In the genomic region with DNA sequence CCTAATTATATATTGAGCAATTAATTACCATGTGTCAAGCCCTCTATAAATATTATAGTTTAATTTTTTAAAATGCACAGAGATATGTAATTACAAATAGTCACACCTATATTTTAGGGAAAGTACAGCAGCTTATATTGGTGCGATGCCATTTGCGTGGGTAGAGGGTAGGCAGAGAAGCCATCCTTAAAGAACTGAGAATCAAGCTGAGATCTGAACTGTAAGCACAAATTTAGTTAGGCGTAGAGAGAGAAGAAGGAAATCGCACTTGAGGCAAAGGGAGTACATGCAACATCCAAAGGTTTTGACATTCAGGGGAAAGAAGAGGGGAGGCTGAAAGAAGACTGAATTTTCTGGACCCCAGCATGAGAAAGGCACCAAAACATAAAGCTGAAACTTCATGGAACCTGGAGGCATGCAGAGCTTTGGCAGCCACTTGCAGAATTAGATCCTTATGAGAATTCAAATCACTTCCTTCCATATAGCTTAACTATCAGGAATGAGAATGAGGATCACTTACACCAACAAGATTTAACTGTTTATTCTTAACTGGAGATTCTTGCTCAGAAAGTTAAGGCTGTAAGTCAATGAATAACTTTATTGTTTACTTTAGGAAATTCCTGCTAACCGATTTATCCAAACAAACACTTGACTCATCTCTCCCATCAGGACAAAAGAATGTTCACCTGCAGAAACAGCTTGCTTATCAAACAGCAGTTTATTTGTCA, we compare ENCODE assay signal across 12 cellular contexts.
DNase-seq lines count a peak whose midpoint lies in the region; ATAC-seq and TF ChIP-seq lines count a peak whose summit lies in the region.
"Had no signal": no experiment of that assay in that cellular context is flagged by ENCODE, and none has a peak within 500 bp of the region (broad histone marks: within the 10 kb centered on the region; RNA-seq: fewer than 3 reads in every experiment).

No MANE protein-coding gene starts in this region.

- peak overlapping the region; percentile 40 for H3K27ac ChIP-seq in AG04450 (ENCODE audit: low read depth, low read length)

- POLR2A ChIA-PET in AG04450 (lab: Yijun Ruan, JAX) = interaction anchor here (0.5 to 1.3 kb wide), 5 partner anchors 11 to 631 kb away, joined by 3 to 6 read pairs (median 4); partner anchors contain the start of gene TGFBR2

- no peak overlapping the region for H3K4me3 ChIP-seq in AG04450 (ENCODE audit: low read depth, low read length)

- no peak for ATAC-seq in esophagus mucosa

- H3K27me3 ChIP-seq in AG04450 (ENCODE audit: control insufficient read depth, insufficient read depth, low read length) = no peaks in the 10 kb centered on the region

- DNase-seq in AG04450 (ENCODE audit: low read depth, low spot score) (peak; percentile 89), HS-27A (ENCODE audit: low read depth) (peak; percentile 51), amniotic stem cell (lab: John Stamatoyannopoulos, UW) (peak; percentile 6), kidney tubule cell (ENCODE audit: low spot score) (peak; percentile 94), NCI-H1694 treated with DMSO at 0.1 percent for 48 hours (lab: John Stamatoyannopoulos, UW) (no peak), NCI-H187 (lab: John Stamatoyannopoulos, UW) (no peak)
- no peak for DNase-seq in activated naive CD4-positive, alpha-beta T cell (lab: John Stamatoyannopoulos, UW)
- DNase-seq: activated T-cell treated with anti-CD3 and anti-CD28 coated beads, Interleukin-2, amount 50 U/mL, for 48 hours; hypothalamus; MM.1S; stimulated activated naive CD4-positive, alpha-beta T cell treated with Interleukin-2 at 50 U/mL for 16 hours had no signal

- CTCF ChIA-PET in AG04450 (lab: Charles Lee) = interaction anchor here (0.9 to 3.7 kb wide), 4 partner anchors 27 to 680 kb away, joined by 3 to 18 read pairs (median 5); no protein-coding TSS in a partner anchor

- no peak for TF ChIP-seq CTCF in AG04450 (IDR thresholded peaks at IDR 0.05; ENCODE audit: low read depth, low read length)

- no peaks in the 10 kb centered on the region for H3K9me3 ChIP-seq in AG04450 (ENCODE audit: control insufficient read depth, insufficient read depth, low read length)

Comparison
In these comparisons a context has a peak if more than half of its experiments do, and no peak if none do; other contexts are left out.
1. DNase-seq: peak in AG04450 (single experiment), HS-27A (single experiment), amniotic stem cell (single experiment) and kidney tubule cell (single experiment); none in NCI-H1694 treated with DMSO at 0.1 percent for 48 hours (single experiment), NCI-H187 (0 of 2) and activated naive CD4-positive, alpha-beta T cell (0 of 4).